In the genomic region with DNA sequence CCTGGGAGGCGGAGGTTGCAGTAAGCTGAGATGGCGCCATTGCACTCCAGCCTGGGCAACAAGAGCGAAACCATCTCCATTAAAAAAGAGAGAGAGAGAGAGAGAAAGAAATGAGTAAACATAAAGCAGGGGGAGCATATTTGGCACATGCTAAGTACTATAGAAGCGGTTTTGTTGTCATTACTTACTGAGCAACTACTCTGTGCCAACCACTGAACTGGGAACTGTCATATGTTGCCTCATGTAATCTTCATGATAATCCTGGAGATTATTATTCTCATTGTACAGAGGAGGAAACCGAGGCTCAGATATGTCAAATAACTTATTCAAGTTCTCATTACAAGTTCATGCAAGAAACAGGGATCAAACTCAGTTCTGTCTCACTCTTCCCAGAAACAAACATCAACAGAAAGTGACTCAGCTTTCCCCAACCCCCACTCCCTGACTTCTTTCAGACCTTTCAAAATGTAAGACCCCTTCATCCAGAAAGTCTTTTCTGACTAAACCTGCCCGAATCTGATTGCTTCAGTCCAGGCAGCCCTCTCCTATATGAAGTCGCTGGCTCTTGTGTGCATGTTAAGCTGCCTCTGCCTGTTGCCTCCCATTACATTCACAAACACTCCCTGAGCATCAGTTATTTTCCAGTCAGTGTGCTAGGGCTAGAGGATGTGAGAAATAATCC, we compare ENCODE assay signal across 19 cellular contexts. TPM values are rescaled to one million over a fixed set of nuclear protein-coding genes. Genes with fewer than 3 reads are reported as not detected.
"Had no signal": no experiment of that assay in that cellular context is flagged by ENCODE, and none has a peak within 500 bp of the region (broad histone marks: within the 10 kb centered on the region; RNA-seq: fewer than 3 reads in every experiment).

No MANE protein-coding gene starts in this region.

- H3K36me3 Mint-ChIP-seq: activated naive CD8-positive, alpha-beta T cell treated with anti-CD3 and anti-CD28 coated beads, Interleukin-2, amount 10 ng/mL, durations not matched to agents 7 days and 5 days had no signal

- H3K4me1 ChIP-seq: body of pancreas had no signal

- H3K36me3 ChIP-seq: left ventricle myocardium inferior, sigmoid colon, spleen, tibial artery, WERI-Rb-1 had no signal

- H3K9me3 ChIP-seq: body of pancreas, left ventricle myocardium inferior, sigmoid colon, spleen, tibial artery had no signal

- H3K4me3 Mint-ChIP-seq: activated naive CD8-positive, alpha-beta T cell treated with anti-CD3 and anti-CD28 coated beads, Interleukin-2, amount 10 ng/mL, durations not matched to agents 7 days and 5 days had no signal

- H3K27me3 ChIP-seq: body of pancreas, dorsolateral prefrontal cortex, sigmoid colon had no signal

- H3K27ac ChIP-seq: body of pancreas, sigmoid colon, tibial artery, WERI-Rb-1 had no signal

- H3K27ac Mint-ChIP-seq: activated naive CD8-positive, alpha-beta T cell treated with anti-CD3 and anti-CD28 coated beads, Interleukin-2, amount 10 ng/mL, durations not matched to agents 7 days and 5 days had no signal

- H3K4me3 ChIP-seq: body of pancreas, sigmoid colon, spleen, tibial artery had no signal

- ATAC-seq: body of pancreas had no signal

- H3K9me3 Mint-ChIP-seq: activated naive CD8-positive, alpha-beta T cell treated with anti-CD3 and anti-CD28 coated beads, Interleukin-2, amount 10 ng/mL, durations not matched to agents 7 days and 5 days had no signal

- DNase-seq: activated CD4-positive, alpha-beta T cell treated with anti-CD3 and anti-CD28 coated beads for 1 hour; activated CD8-positive, alpha-beta memory T cell treated with anti-CD3 and anti-CD28 coated beads, Interleukin-2, amount 50 U/mL, for 4 hours; activated gamma-delta T cell; activated naive CD8-positive, alpha-beta T cell treated with anti-CD3 and anti-CD28 coated beads, Interleukin-2, amount 10 ng/mL, durations not matched to agents 7 days and 5 days; activated T-cell treated with anti-CD3 and anti-CD28 coated beads, Interleukin-2, amount 50 U/mL, for 48 hours; body of pancreas; caudate nucleus; dorsolateral prefrontal cortex; left ventricle myocardium inferior; mammary epithelial cell; occipital lobe; sigmoid colon; spleen; stimulated activated naive CD4-positive, alpha-beta T cell; SW 1271; T-helper 2 cell; tibial artery; WERI-Rb-1 had no signal

RNA-seq across cellular contexts. Expression of gene CAMK1G, which starts 45.2 kb away (rescaled TPM):
- total RNA-seq: activated naive CD8-positive, alpha-beta T cell treated with anti-CD3 and anti-CD28 coated beads, Interleukin-2, amount 10 ng/mL, durations not matched to agents 7 days and 5 days; left ventricle myocardium inferior; mammary epithelial cell; myocyte had no signal
